In the genomic region with DNA sequence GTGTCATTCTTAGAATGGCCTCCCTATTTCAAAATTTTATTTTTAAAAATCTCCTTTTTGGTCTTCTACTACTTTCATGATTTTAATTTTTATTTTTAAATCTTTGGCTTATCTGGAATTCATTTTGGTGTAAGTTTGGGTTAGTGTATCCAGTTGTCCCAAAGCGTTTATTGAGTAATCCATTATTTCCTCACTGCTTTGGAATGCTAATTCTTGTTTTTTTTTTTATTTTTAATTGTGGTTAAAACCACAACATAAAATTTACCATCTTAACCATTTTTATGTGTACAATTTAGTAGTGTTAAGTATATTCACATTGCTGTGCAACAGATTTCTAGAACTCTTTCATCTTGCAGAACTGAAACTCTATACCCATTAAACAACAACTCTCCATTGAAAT, we compare ENCODE assay signal across 24 cellular contexts. TPM values are rescaled to one million over a fixed set of nuclear protein-coding genes. Genes with fewer than 3 reads are reported as not detected.
"Had no signal": no experiment of that assay in that cellular context is flagged by ENCODE, and none has a peak within 500 bp of the region (broad histone marks: within the 10 kb centered on the region; RNA-seq: fewer than 3 reads in every experiment).

No MANE protein-coding gene starts in this region.

- H3K4me1 Mint-ChIP-seq: activated CD4-positive, alpha-beta memory T cell treated with anti-CD3 and anti-CD28 coated beads, Interleukin-2, amount 10 ng/mL, durations not matched to agents 7 days and 5 days; activated naive CD4-positive, alpha-beta T cell treated with anti-CD3 and anti-CD28 coated beads, Interleukin-2, amount 10 ng/mL, durations not matched to agents 7 days and 5 days; activated naive CD8-positive, alpha-beta T cell treated with anti-CD3 and anti-CD28 coated beads for 36 hours had no signal

- H3K27me3 ChIP-seq: Peyer's patch, SJCRH30 had no signal

- H3K4me2 ChIP-seq: SK-N-SH had no signal

- H3K27ac ChIP-seq: Peyer's patch, RWPE1, SJCRH30, VCaP had no signal

- H3K9me3 ChIP-seq: Peyer's patch, SJCRH30, SK-N-SH had no signal

- H3K27ac Mint-ChIP-seq: activated CD4-positive, alpha-beta memory T cell treated with anti-CD3 and anti-CD28 coated beads, Interleukin-2, amount 10 ng/mL, durations not matched to agents 7 days and 5 days; activated naive CD4-positive, alpha-beta T cell treated with anti-CD3 and anti-CD28 coated beads, Interleukin-2, amount 10 ng/mL, durations not matched to agents 7 days and 5 days; activated naive CD8-positive, alpha-beta T cell treated with anti-CD3 and anti-CD28 coated beads for 36 hours; activated T-helper 2 cell treated with anti-CD3 and anti-CD28 coated beads, Interferon-gamma antibody, Interleukin-2, Interleukin-4, amounts not matched to agents 10 μg/mL and 5 μg/mL and 100 μg/mL, durations not matched to agents 14 hours and 24 hours and 36 hours had no signal

- H3K9ac ChIP-seq: SK-N-SH had no signal

- H3K4me3 ChIP-seq: Peyer's patch, SJCRH30 had no signal

- H3K36me3 Mint-ChIP-seq: activated naive CD4-positive, alpha-beta T cell treated with anti-CD3 and anti-CD28 coated beads, Interleukin-2, amount 10 ng/mL, durations not matched to agents 7 days and 5 days; activated naive CD8-positive, alpha-beta T cell treated with anti-CD3 and anti-CD28 coated beads for 36 hours had no signal

- H3K4me3 Mint-ChIP-seq: activated CD4-positive, alpha-beta memory T cell treated with anti-CD3 and anti-CD28 coated beads, Interleukin-2, amount 10 ng/mL, durations not matched to agents 7 days and 5 days; activated naive CD4-positive, alpha-beta T cell treated with anti-CD3 and anti-CD28 coated beads, Interleukin-2, amount 10 ng/mL, durations not matched to agents 7 days and 5 days; activated naive CD8-positive, alpha-beta T cell treated with anti-CD3 and anti-CD28 coated beads for 36 hours had no signal

- H3K9me2 ChIP-seq: SK-N-SH had no signal

- H3K36me3 ChIP-seq: Peyer's patch, SJCRH30 had no signal

- H3K4me1 ChIP-seq: Peyer's patch had no signal

- H3K9me3 Mint-ChIP-seq: activated CD4-positive, alpha-beta memory T cell treated with anti-CD3 and anti-CD28 coated beads, Interleukin-2, amount 10 ng/mL, durations not matched to agents 7 days and 5 days; activated naive CD4-positive, alpha-beta T cell treated with anti-CD3 and anti-CD28 coated beads, Interleukin-2, amount 10 ng/mL, durations not matched to agents 7 days and 5 days; activated naive CD8-positive, alpha-beta T cell treated with anti-CD3 and anti-CD28 coated beads for 36 hours; activated T-helper 2 cell treated with anti-CD3 and anti-CD28 coated beads, Interferon-gamma antibody, Interleukin-2, Interleukin-4, amounts not matched to agents 10 μg/mL and 5 μg/mL and 100 μg/mL, durations not matched to agents 14 hours and 24 hours and 36 hours had no signal

- DNase-seq: activated CD4-positive, alpha-beta memory T cell treated with anti-CD3 and anti-CD28 coated beads, Interleukin-2, amount 10 ng/mL, durations not matched to agents 7 days and 5 days; activated CD4-positive, alpha-beta T cell treated with anti-CD3 and anti-CD28 coated beads, Interleukin-2, amount 50 U/mL, for 1 hour; activated CD4-positive, CD25-positive, alpha-beta regulatory T cell; activated gamma-delta T cell treated with Interleukin-2 at 50 U/mL for 16 hours; activated naive CD4-positive, alpha-beta T cell treated with anti-CD3 and anti-CD28 coated beads, Interleukin-2, amount 10 ng/mL, durations not matched to agents 7 days and 5 days; activated naive CD8-positive, alpha-beta T cell treated with anti-CD3 and anti-CD28 coated beads for 36 hours; activated T-cell treated with anti-CD3 and anti-CD28 coated beads for 4 hours; activated T-cell treated with anti-CD3 and anti-CD28 coated beads, Interleukin-2, amount 50 U/mL, for 48 hours; anterior cingulate cortex; NCI-H1105 treated with DMSO at 0.1 percent for 48 hours; NCI-H1436 treated with DMSO at 0.1 percent for 48 hours; NCI-H187; NCI-H2081; NCI-H510A treated with DMSO at 0.1 percent for 48 hours; NCI-H69; Peyer's patch; Right ventricle myocardium superior; SJCRH30; SK-N-SH; T-helper 1 cell had no signal

RNA-seq across cellular contexts. Expression of a gene that starts 8.7 kb away (rescaled TPM):
- total RNA-seq: activated CD4-positive, alpha-beta memory T cell treated with anti-CD3 and anti-CD28 coated beads, Interleukin-2, amount 10 ng/mL, durations not matched to agents 7 days and 5 days; activated naive CD8-positive, alpha-beta T cell treated with anti-CD3 and anti-CD28 coated beads for 36 hours; activated T-helper 2 cell treated with anti-CD3 and anti-CD28 coated beads, Interferon-gamma antibody, Interleukin-2, Interleukin-4, amounts not matched to agents 10 μg/mL and 5 μg/mL and 100 μg/mL, durations not matched to agents 14 hours and 24 hours and 36 hours; Peyer's patch; Right ventricle myocardium superior; T-helper 2 cell treated with Interferon-gamma antibody and Interleukin-4, amounts not matched to agents 100 ng/mL and 5 ng/mL, for 36 hours had no signal
